8 cellular contexts compared by ENCODE assay signal in the genomic region with DNA sequence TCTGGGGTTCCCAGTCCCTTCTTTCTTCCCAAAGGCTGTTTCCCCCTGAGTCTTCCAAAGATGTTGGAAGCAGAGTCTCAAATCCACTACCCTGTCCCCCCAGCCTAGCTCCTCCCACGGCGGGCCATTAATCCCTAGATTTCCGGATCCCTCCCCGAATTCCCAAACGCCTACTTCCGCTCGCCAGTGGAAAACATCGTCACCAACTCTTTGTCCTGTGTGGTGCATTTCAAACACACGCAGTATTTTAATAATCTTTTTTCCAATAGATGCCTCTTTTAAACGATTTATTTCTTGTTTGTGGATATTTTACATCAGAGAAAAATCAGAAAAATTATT. TPM values are rescaled to one million over a fixed set of nuclear protein-coding genes. Genes with fewer than 3 reads are reported as not detected.
DNase-seq lines count a peak whose midpoint lies in the region; ATAC-seq and TF ChIP-seq lines count a peak whose summit lies in the region.

No MANE protein-coding gene starts in this region.

- WGBS in heart right ventricle, 2 donors: 0 to 1% methylated on average over 10 of the region's 10 CpGs
- 0 to 1% (median 0%) methylated on average over 10 of the region's 10 CpGs for WGBS in ovary, 3 donors

- H3K4me1 ChIP-seq in heart right ventricle: peaks cover 0 to 57% (median 43%) of the 10 kb centered on the region in 9 donors
- peaks cover 6% of the 10 kb centered on the region for H3K4me1 ChIP-seq in ovary (ENCODE audit: insufficient read depth)

- H3K4me3 Mint-ChIP-seq in activated naive CD4-positive, alpha-beta T cell treated with anti-CD3 and anti-CD28 coated beads, Interleukin-2, amount 10 ng/mL, durations not matched to agents 7 days and 5 days: peak overlapping the region; percentile 100

- H3K27me3 Mint-ChIP-seq in activated naive CD4-positive, alpha-beta T cell treated with anti-CD3 and anti-CD28 coated beads, Interleukin-2, amount 10 ng/mL, durations not matched to agents 7 days and 5 days: no peaks in the 10 kb centered on the region

- peak overlapping the region; percentile 78 to 100 (median 97) for H3K4me3 ChIP-seq in heart right ventricle
- H3K4me3 ChIP-seq in ovary: peak overlapping the region; percentile 99

- peaks cover 3% of the 10 kb centered on the region for H3K9me3 Mint-ChIP-seq in activated naive CD4-positive, alpha-beta T cell treated with anti-CD3 and anti-CD28 coated beads, Interleukin-2, amount 10 ng/mL, durations not matched to agents 7 days and 5 days

- intact Hi-C loops in heart right ventricle (cut with DNase I) (no loop called here), ovary (cut with DNase I) (no loop called here)

- TF ChIP-seq CTCF in heart right ventricle (IDR thresholded peaks at IDR 0.05) (no peak), ovary (IDR thresholded peaks at IDR 0.05) (no peak), GM10266 (IDR thresholded peaks at IDR 0.05; ENCODE audit: control insufficient read depth, insufficient read depth, low read depth, missing control alignments) (no peak)

- H3K27ac ChIP-seq in heart right ventricle (peak overlapping the region; percentile 86 to 99 (median 97)), ovary (peak overlapping the region; percentile 96)

- TF ChIP-seq EP300 in ovary (IDR thresholded peaks at IDR 0.05): peak; percentile 3

- ATAC-seq in heart right ventricle (peak; percentile 79 to 88 (median 84)), GM19397 (IDR thresholded peaks at IDR 0.05; ENCODE audit: unreplicated experiment) (no peak)

- no peak for TF ChIP-seq POLR2A in ovary (IDR thresholded peaks at IDR 0.05)

- H3K36me3 Mint-ChIP-seq in activated naive CD4-positive, alpha-beta T cell treated with anti-CD3 and anti-CD28 coated beads, Interleukin-2, amount 10 ng/mL, durations not matched to agents 7 days and 5 days: peaks cover 40% of the 10 kb centered on the region

- peaks cover 58% of the 10 kb centered on the region for H3K4me1 Mint-ChIP-seq in activated naive CD4-positive, alpha-beta T cell treated with anti-CD3 and anti-CD28 coated beads, Interleukin-2, amount 10 ng/mL, durations not matched to agents 7 days and 5 days

- H3K9me3 ChIP-seq in heart right ventricle (no peaks in the 10 kb centered on the region), ovary (no peaks in the 10 kb centered on the region)

- H3K27me3 ChIP-seq in heart right ventricle: no peaks in the 10 kb centered on the region
- H3K27me3 ChIP-seq in ovary: no peaks in the 10 kb centered on the region

- CTCF ChIA-PET in activated naive CD4-positive, alpha-beta T cell treated with anti-CD3 and anti-CD28 coated beads, Interleukin-2, amount 10 ng/mL, durations not matched to agents 7 days and 5 days (lab: Charles Lee): interaction anchor here (1.3 to 1.6 kb wide), 2 partner anchors 28 to 61 kb away, joined by 5 read pairs; no protein-coding TSS in a partner anchor

- no peak for DNase-seq in activated naive CD4-positive, alpha-beta T cell treated with anti-CD3 and anti-CD28 coated beads, Interleukin-2, amount 10 ng/mL, durations not matched to agents 7 days and 5 days
- no peak for DNase-seq in activated naive CD4-positive, alpha-beta T cell (lab: John Stamatoyannopoulos, UW)
- peak; percentile 10 for DNase-seq in NCI-H2227 treated with DMSO at 0.1 percent for 48 hours (lab: John Stamatoyannopoulos, UW)
- peak in 43 of 56 donors; percentile 5 to 65 (median 45) for DNase-seq in amygdala (lab: John Stamatoyannopoulos, UW)
- DNase-seq in heart right ventricle: peak; percentile 61 to 86
- DNase-seq in ovary: peak; percentile 68 to 81 (median 72)
- DNase-seq in GM10266 (ENCODE audit: extremely low spot score): no peak

- H3K27ac Mint-ChIP-seq in activated naive CD4-positive, alpha-beta T cell treated with anti-CD3 and anti-CD28 coated beads, Interleukin-2, amount 10 ng/mL, durations not matched to agents 7 days and 5 days: peak overlapping the region; percentile 99

- H3K36me3 ChIP-seq in heart right ventricle (peaks cover 0 to 66% (median 12%) of the 10 kb centered on the region in 9 donors), ovary (no peaks in the 10 kb centered on the region)

RNA-seq across cellular contexts. Expression of a gene that starts 0.6 kb away (rescaled TPM):
- total RNA-seq in heart right ventricle (10 to 100 TPM; 13.1 to 22.1 (median 16.8) TPM), ovary (10 to 100 TPM; 16.4 to 44.3 (median 35.2) TPM)
- polyA plus RNA-seq in heart right ventricle (1 to 10 TPM; 4.7 to 8.0 TPM), ovary (10 to 100 TPM; 13.6 to 21.7 TPM)

RNA-seq across cellular contexts. Expression of a gene that starts 0.7 kb away (rescaled TPM):
- 1 to 10 TPM; 3.2 to 7.2 (median 5.2) TPM for total RNA-seq in heart right ventricle
- under 1 TPM; 0.22 to 0.95 TPM for polyA plus RNA-seq in heart right ventricle
- total RNA-seq in ovary: 10 to 100 TPM in 1 of 7 donors, 1 to 10 TPM in 6; 5.3 to 12.5 (median 7.2) TPM
- 1 to 10 TPM in 1 of 2 donors, under 1 TPM in 1; 0.98 to 3.7 TPM for polyA plus RNA-seq in ovary

RNA-seq across cellular contexts. Expression of a gene that starts 55.2 kb away (rescaled TPM):
- total RNA-seq in heart right ventricle (10 to 100 TPM; 14.2 to 89.9 (median 25.5) TPM), ovary (10 to 100 TPM; 17.8 to 63.7 (median 49.8) TPM)
- polyA plus RNA-seq in heart right ventricle (10 to 100 TPM; 17.7 to 40.1 TPM), ovary (10 to 100 TPM; 23.5 to 35.0 TPM)

RNA-seq across cellular contexts. Expression of a gene that starts 55.3 kb away (rescaled TPM):
- 10 to 100 TPM in 1 of 10 donors, 1 to 10 TPM in 9; 5.5 to 10.7 (median 7.9) TPM for total RNA-seq in heart right ventricle
- polyA plus RNA-seq in heart right ventricle: 10 to 100 TPM; 14.5 to 19.7 TPM
- total RNA-seq in ovary: 10 to 100 TPM; 10.5 to 15.1 (median 11.9) TPM
- polyA plus RNA-seq in ovary: 10 to 100 TPM in 1 of 2 donors, 1 to 10 TPM in 1; 2.8 to 16.3 TPM

Comparison
In these comparisons a context has a peak if more than half of its experiments do, and no peak if none do; other contexts are left out.
1. DNase-seq: peak in NCI-H2227 treated with DMSO at 0.1 percent for 48 hours (single experiment), amygdala (43 of 56), heart right ventricle (2 of 2) and ovary (5 of 5); none in activated naive CD4-positive, alpha-beta T cell treated with anti-CD3 and anti-CD28 coated beads, Interleukin-2, amount 10 ng/mL, durations not matched to agents 7 days and 5 days (single experiment), activated naive CD4-positive, alpha-beta T cell (0 of 4) and GM10266 (single experiment).